In genomic region chr16:14088155-14088753, GRCh38 we compare ENCODE assay signal across 1 cellular context.
TF ChIP-seq lines count a peak whose summit lies in the region.

No MANE protein-coding gene starts in this region.

TF ChIP-seq in HepG2, 621 proteins besides CTCF, POLR2A, EP300 and RAD21 (continued from another document and continues in another):
- peak; percentile 34; the same call in 1 of the 2 replicates for TF ChIP-seq HNF1A (IDR thresholded peaks at IDR 0.05; ENCODE audit: low read depth)
- no peak for TF ChIP-seq HNF1A (CRISPR knock-in tag; IDR thresholded peaks at IDR 0.05; ENCODE audit: borderline replicate concordance)
- no peak for TF ChIP-seq GLMP (CRISPR knock-in tag; IDR thresholded peaks at IDR 0.05; ENCODE audit: borderline replicate concordance)
- no peak for TF ChIP-seq CEBPZ (IDR thresholded peaks at IDR 0.05; ENCODE audit: low read length)
- 0 out of 2 replicates have a peak, but pooled peaks have one; percentile 45 for TF ChIP-seq TOPORS (CRISPR knock-in tag; IDR thresholded peaks at IDR 0.05)
- TF ChIP-seq ZNF576 (CRISPR knock-in tag; IDR thresholded peaks at IDR 0.05) = no peak
- TF ChIP-seq POGZ (CRISPR knock-in tag; IDR thresholded peaks at IDR 0.05) = peak; percentile 91
- TF ChIP-seq LBX2 (CRISPR knock-in tag; IDR thresholded peaks at IDR 0.05; ENCODE audit: borderline replicate concordance) = no peak
- no peak for TF ChIP-seq MYC (CRISPR knock-in tag; IDR thresholded peaks at IDR 0.05; ENCODE audit: borderline replicate concordance)
- no peak for TF ChIP-seq LRRFIP1 (CRISPR knock-in tag; conservative IDR thresholded peaks at IDR 0.05)
- TF ChIP-seq TOE1 (CRISPR knock-in tag; IDR thresholded peaks at IDR 0.05) = peak; percentile 78; the same call in 1 of the 2 replicates
- TF ChIP-seq RNF2 (conservative IDR thresholded peaks at IDR 0.05; ENCODE audit: low read depth) = no peak
- no peak for TF ChIP-seq ZNF740 (CRISPR knock-in tag; IDR thresholded peaks at IDR 0.05)
- TF ChIP-seq TRAFD1 (CRISPR knock-in tag; IDR thresholded peaks at IDR 0.05; ENCODE audit: borderline replicate concordance) = no peak
- no peak for TF ChIP-seq NRL (CRISPR knock-in tag; IDR thresholded peaks at IDR 0.05; ENCODE audit: borderline replicate concordance)
- TF ChIP-seq ZNF839 (CRISPR knock-in tag; IDR thresholded peaks at IDR 0.05; ENCODE audit: borderline replicate concordance) = no peak
- peak; percentile 92 for TF ChIP-seq JUND (CRISPR knock-in tag; IDR thresholded peaks at IDR 0.05)
- TF ChIP-seq IRF1 (CRISPR knock-in tag; IDR thresholded peaks at IDR 0.05; ENCODE audit: low read depth) = no peak
- TF ChIP-seq EEA1 (CRISPR knock-in tag; IDR thresholded peaks at IDR 0.05; ENCODE audit: borderline replicate concordance) = no peak
- TF ChIP-seq ARNTL (CRISPR knock-in tag; IDR thresholded peaks at IDR 0.05) = peak; percentile 48; the same call in 1 of the 2 replicates
- no peak for TF ChIP-seq ZFAT (CRISPR knock-in tag; conservative IDR thresholded peaks at IDR 0.05)
- no peak for TF ChIP-seq ZNF547 (CRISPR knock-in tag; IDR thresholded peaks at IDR 0.05)
- no peak for TF ChIP-seq PCBP2 (optimal IDR thresholded peaks at IDR 0.05; ENCODE audit: low read depth, low read length, poor library complexity, severe bottlenecking)
- TF ChIP-seq U2AF2 (IDR thresholded peaks at IDR 0.05; ENCODE audit: low read depth, low read length) = no peak
- no peak for TF ChIP-seq RFX3 (CRISPR knock-in tag; IDR thresholded peaks at IDR 0.05)
- no peak for TF ChIP-seq ZBTB10 (CRISPR knock-in tag; IDR thresholded peaks at IDR 0.05; ENCODE audit: borderline replicate concordance)
- no peak for TF ChIP-seq ZNF737 (CRISPR knock-in tag; IDR thresholded peaks at IDR 0.05; ENCODE audit: borderline replicate concordance)
- TF ChIP-seq PRDM15 (CRISPR knock-in tag; IDR thresholded peaks at IDR 0.05) = no peak; the same call in 1 of the 2 replicates
- peak; percentile 94 for TF ChIP-seq HMG20A (CRISPR knock-in tag; IDR thresholded peaks at IDR 0.05; ENCODE audit: borderline replicate concordance)
- TF ChIP-seq BCL6 (CRISPR knock-in tag; IDR thresholded peaks at IDR 0.05) = peak; percentile 85
- TF ChIP-seq TSC22D2 (CRISPR knock-in tag; IDR thresholded peaks at IDR 0.05; ENCODE audit: borderline replicate concordance) = 0 out of 2 replicates have a peak, but pooled peaks have one; percentile 25
